15 cellular contexts compared by ENCODE assay signal in the genomic region with DNA sequence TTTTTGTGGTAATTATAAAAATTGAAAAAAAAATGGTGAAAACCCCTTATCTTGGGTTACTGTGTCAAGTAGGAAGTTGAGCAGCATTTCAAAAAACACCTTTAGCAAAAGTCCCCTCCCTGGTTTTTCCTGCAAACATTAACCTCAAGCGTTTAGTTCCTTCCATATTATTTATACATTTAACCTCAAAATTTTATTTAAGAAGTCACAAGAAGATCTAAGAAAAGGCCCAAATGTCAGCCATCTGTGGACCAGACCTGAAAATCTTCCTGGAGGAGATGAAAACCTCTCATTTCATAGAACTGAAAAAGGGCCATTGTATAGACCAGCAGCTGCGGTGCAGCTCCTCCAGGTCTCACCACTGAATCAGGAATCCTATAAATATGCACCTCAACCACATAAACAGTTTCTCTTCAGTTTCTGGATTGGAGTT. TPM values are rescaled to one million over a fixed set of nuclear protein-coding genes. Genes with fewer than 3 reads are reported as not detected.
DNase-seq lines count a peak whose midpoint lies in the region; ATAC-seq and TF ChIP-seq lines count a peak whose summit lies in the region.
"Had no signal": no experiment of that assay in that cellular context is flagged by ENCODE, and none has a peak within 500 bp of the region (broad histone marks: within the 10 kb centered on the region; RNA-seq: fewer than 3 reads in every experiment).

No MANE protein-coding gene starts in this region.

- H3K4me3 ChIP-seq in KMS-11 (IDR thresholded peaks at IDR 0.05; ENCODE audit: insufficient read depth, low read depth, low read length) (no peak overlapping the region), smooth muscle cell (no peak overlapping the region)

- peak overlapping the region; percentile 80 for H3K4me2 ChIP-seq in KMS-11
- H3K4me2 ChIP-seq in smooth muscle cell: no peak overlapping the region

- CTCF ChIA-PET in CD4-positive, alpha-beta T cell (lab: Charles Lee): no interaction called here

- no peak overlapping the region for H3K27ac ChIP-seq in CD4-positive, alpha-beta T cell (ENCODE audit: low read depth, low read length)
- H3K27ac ChIP-seq in KMS-11: peak overlapping the region; percentile 42; the same call in 1 of the 2 replicates
- no peak overlapping the region for H3K27ac ChIP-seq in smooth muscle cell (ENCODE audit: low read depth)
- H3K27ac ChIP-seq: RWPE1 had no signal

- H3K4me1 ChIP-seq in KMS-11 (ENCODE audit: low read depth, poor library complexity, severe bottlenecking): peaks cover 46% of the 10 kb centered on the region
- H3K4me1 ChIP-seq in smooth muscle cell (ENCODE audit: low read depth): peaks cover 4% of the 10 kb centered on the region

- H3K79me2 ChIP-seq in KMS-11 (ENCODE audit: insufficient read depth, low read depth) (no peaks in the 10 kb centered on the region), smooth muscle cell (ENCODE audit: low read depth) (no peaks in the 10 kb centered on the region)

- H3F3A ChIP-seq in smooth muscle cell (ENCODE audit: low read depth): no peaks in the 10 kb centered on the region

- no peaks in the 10 kb centered on the region for H3K36me3 ChIP-seq in KMS-11 (ENCODE audit: insufficient read depth)
- H3K36me3 ChIP-seq in smooth muscle cell (ENCODE audit: low read depth): no peaks in the 10 kb centered on the region

- WGBS in smooth muscle cell (ENCODE audit: low lambda C conversion rate): 94% methylated on average over 2 of the region's 2 CpGs

- TF ChIP-seq CTCF in CD4-positive, alpha-beta T cell (IDR thresholded peaks at IDR 0.05): no peak
- TF ChIP-seq CTCF in KMS-11 (conservative IDR thresholded peaks at IDR 0.05; ENCODE audit: low read depth, low read length) (no peak), endothelial cell (IDR thresholded peaks at IDR 0.05; ENCODE audit: unreplicated experiment) (no peak), smooth muscle cell (IDR thresholded peaks at IDR 0.05; ENCODE audit: borderline replicate concordance, insufficient read depth, poor library complexity, severe bottlenecking) (no peak)

- no peaks in the 10 kb centered on the region for H4K20me1 ChIP-seq in KMS-11 (ENCODE audit: insufficient read depth)
- H4K20me1 ChIP-seq in smooth muscle cell (ENCODE audit: low read depth): no peaks in the 10 kb centered on the region

- H3K9me3 Mint-ChIP-seq in CD4-positive, alpha-beta T cell: peaks cover 5% of the 10 kb centered on the region
- H3K9me3 Mint-ChIP-seq in endothelial cell (ENCODE audit: unreplicated experiment): no peaks in the 10 kb centered on the region

- peak overlapping the region; percentile 84 for H3K27ac Mint-ChIP-seq in CD4-positive, alpha-beta T cell
- no peak overlapping the region for H3K27ac Mint-ChIP-seq in endothelial cell (ENCODE audit: unreplicated experiment)
- H3K27ac Mint-ChIP-seq: brain had no signal

- intact Hi-C loops in CD4-positive, alpha-beta T cell (cut with DNase I, micrococcal nuclease): no loop called here

- no peaks in the 10 kb centered on the region for H3K36me3 Mint-ChIP-seq in CD4-positive, alpha-beta T cell (ENCODE audit: low read depth)
- H3K36me3 Mint-ChIP-seq in endothelial cell (ENCODE audit: low read depth, unreplicated experiment): no peaks in the 10 kb centered on the region

- peak; percentile 35 for ATAC-seq in CD4-positive, alpha-beta T cell (ENCODE audit: poor library complexity)
- ATAC-seq in GM19351 (IDR thresholded peaks at IDR 0.05; ENCODE audit: unreplicated experiment) (peak; percentile 37), HG02840 (IDR thresholded peaks at IDR 0.05; ENCODE audit: low FRiP score, unreplicated experiment) (no peak)

- POLR2A ChIA-PET in CD4-positive, alpha-beta T cell (lab: Charles Lee): no interaction called here

- H3K4me3 Mint-ChIP-seq in CD4-positive, alpha-beta T cell: peak overlapping the region; percentile 75
- no peak overlapping the region for H3K4me3 Mint-ChIP-seq in endothelial cell (ENCODE audit: unreplicated experiment)
- H3K4me3 Mint-ChIP-seq: brain had no signal

- H2AFZ ChIP-seq in KMS-11 (ENCODE audit: low read depth) (peak overlapping the region; percentile 11; the same call in 1 of the 2 replicates), smooth muscle cell (ENCODE audit: low read depth) (no peak overlapping the region)

- H3K27me3 ChIP-seq in CD4-positive, alpha-beta T cell (ENCODE audit: control insufficient read depth, insufficient read depth, low read length): no peaks in the 10 kb centered on the region
- no peaks in the 10 kb centered on the region for H3K27me3 ChIP-seq in KMS-11 (ENCODE audit: insufficient read depth, low read depth)
- H3K27me3 ChIP-seq in smooth muscle cell (ENCODE audit: low read depth): no peaks in the 10 kb centered on the region

- no peaks in the 10 kb centered on the region for H3K27me3 Mint-ChIP-seq in CD4-positive, alpha-beta T cell
- H3K27me3 Mint-ChIP-seq in endothelial cell (ENCODE audit: unreplicated experiment): no peaks in the 10 kb centered on the region
- H3K27me3 Mint-ChIP-seq: brain had no signal

- H3K9ac ChIP-seq in KMS-11 (no peak overlapping the region; the same call in 1 of the 2 replicates), smooth muscle cell (ENCODE audit: low read depth) (no peak overlapping the region)

- DNase-seq in CD4-positive, alpha-beta T cell: no peak
- DNase-seq in central memory CD4-positive, alpha-beta T cell: peak; percentile 47
- DNase-seq in endothelial cell (ENCODE audit: low spot score): no peak
- no peak for DNase-seq in smooth muscle cell (lab: John Stamatoyannopoulos, UW; ENCODE audit: unreplicated experiment)
- DNase-seq in DMS79 (lab: John Stamatoyannopoulos, UW): no peak
- DNase-seq: AML-193; NCI-H1092 treated with DMSO at 0.1 percent for 48 hours; NCI-H510A; stimulated activated CD4-positive, alpha-beta T cell treated with anti-CD3 and anti-CD28 coated beads, Interleukin-4, amount 100 ng/mL, for 1 hour; stimulated activated naive CD4-positive, alpha-beta T cell treated with Interleukin-2 at 50 U/mL for 16 hours had no signal

- no peaks in the 10 kb centered on the region for H3K9me3 ChIP-seq in CD4-positive, alpha-beta T cell (ENCODE audit: control insufficient read depth, low read length)
- no peaks in the 10 kb centered on the region for H3K9me3 ChIP-seq in smooth muscle cell (replicated peaks; ENCODE audit: low read depth)

- H3K4me1 Mint-ChIP-seq in CD4-positive, alpha-beta T cell (ENCODE audit: low read depth): peaks cover 63% of the 10 kb centered on the region
- peaks cover 8% of the 10 kb centered on the region for H3K4me1 Mint-ChIP-seq in endothelial cell (ENCODE audit: unreplicated experiment)

RNA-seq across cellular contexts. Expression of a gene that starts 40.4 kb away (rescaled TPM):
- total RNA-seq in CD4-positive, alpha-beta T cell: 1,000 to 10,000 TPM; 1,698 to 1,774 TPM
- total RNA-seq in endothelial cell (ENCODE audit: unreplicated experiment): 79.8 TPM
- total RNA-seq in smooth muscle cell: 37.6 and 42.1 TPM in 2 replicates
- polyA plus RNA-seq in smooth muscle cell: 70.4 and 108 TPM in 2 replicates

Comparison
In these comparisons a context has a peak if more than half of its experiments do, and no peak if none do; other contexts are left out.
1. RNA of a gene that starts 40.4 kb away (total RNA-seq): 1,698 to 1,774 TPM in CD4-positive, alpha-beta T cell; 79.8 TPM in endothelial cell (single experiment) and 37.6 to 42.1 TPM in smooth muscle cell; every median in the first group is over 10 times any median in the second.